ENCODE assay signal across 8 cellular contexts in the genomic region with DNA sequence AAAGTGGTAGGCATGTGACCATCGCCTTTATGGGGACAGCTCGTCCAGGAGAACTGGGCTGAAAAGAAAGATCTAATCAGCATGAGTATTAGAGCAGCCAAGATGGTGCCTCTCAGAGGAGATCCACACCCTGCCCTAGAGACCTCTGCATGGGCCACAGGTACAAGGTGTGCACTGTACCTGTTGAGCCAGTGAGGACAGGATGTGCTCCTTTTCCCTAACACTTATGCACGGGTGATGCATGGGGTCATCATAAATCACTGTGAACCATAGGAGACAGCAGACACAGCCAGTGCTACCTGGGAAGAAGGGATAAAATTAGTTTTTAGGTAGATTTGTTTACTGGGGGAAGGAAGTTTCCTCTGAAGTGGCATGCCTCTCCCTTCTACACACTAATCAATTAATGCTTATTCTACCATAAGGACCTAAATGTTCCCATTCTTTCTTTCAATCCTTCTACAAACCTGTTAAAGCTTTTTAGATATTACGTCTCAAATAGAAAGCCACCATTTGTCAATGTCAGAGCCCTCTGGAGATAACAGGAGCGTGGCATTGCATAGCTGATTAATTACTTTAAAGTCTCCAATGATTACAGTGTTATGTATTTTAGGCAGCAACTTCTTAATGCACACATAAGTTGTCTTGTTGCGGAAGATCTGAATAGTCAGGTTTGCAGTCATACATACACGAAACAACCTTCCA. TPM values are rescaled to one million over a fixed set of nuclear protein-coding genes. Genes with fewer than 3 reads are reported as not detected.
"Had no signal": no experiment of that assay in that cellular context is flagged by ENCODE, and none has a peak within 500 bp of the region (broad histone marks: within the 10 kb centered on the region; RNA-seq: fewer than 3 reads in every experiment).

No MANE protein-coding gene starts in this region.

- H3K4me3 ChIP-seq: GM23338 had no signal

- H3K4me3 Mint-ChIP-seq: GM23338, H9, HFFc6 had no signal

- H3K9me3 Mint-ChIP-seq: GM23338, H9, HFFc6 had no signal

- DNase-seq: H9, HCEC 1CT, HFFc6, IMR-90, KBM-7 had no signal

- H3K4me2 ChIP-seq: GM23338 had no signal

- H3K4me1 Mint-ChIP-seq: GM23338 had no signal

- H2AFZ ChIP-seq: GM23338 had no signal

- H3K27ac Mint-ChIP-seq: GM23338, H9, HFFc6 had no signal

- ATAC-seq: GM23338 had no signal

RNA-seq across cellular contexts. Expression of a gene that starts 13.6 kb away (rescaled TPM):
- total RNA-seq: GM23338, H1, H9, HFFc6, HT-29, IMR-90 had no signal

RNA-seq across cellular contexts. Expression of a gene that starts 42.9 kb away (rescaled TPM):
- total RNA-seq: GM23338, H1, H9, HFFc6, HT-29, IMR-90 had no signal
